In the genomic region with DNA sequence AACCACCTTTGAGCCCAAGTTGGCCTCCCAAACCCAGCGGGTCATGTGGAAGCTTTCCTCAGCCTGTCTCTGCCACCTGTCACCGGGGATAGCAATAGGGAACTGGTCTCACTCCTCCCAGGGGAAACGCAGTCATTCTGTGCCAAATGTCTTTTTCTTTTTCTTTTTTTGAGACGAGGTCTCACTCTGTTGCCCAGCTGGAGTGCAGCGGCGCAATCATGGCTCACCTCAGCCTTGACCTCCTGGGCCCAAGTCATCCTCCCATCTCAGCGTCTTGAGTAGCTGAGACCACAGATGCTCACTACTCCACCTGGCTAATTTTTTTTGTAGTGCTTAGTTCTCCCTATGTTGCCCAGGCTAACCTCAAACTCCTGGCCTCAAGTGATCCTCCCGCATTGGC, we compare ENCODE assay signal across 27 cellular contexts.
"Had no signal": no experiment of that assay in that cellular context is flagged by ENCODE, and none has a peak within 500 bp of the region (broad histone marks: within the 10 kb centered on the region; RNA-seq: fewer than 3 reads in every experiment).

No MANE protein-coding gene starts in this region.

- H3K4me1 ChIP-seq: Peyer's patch had no signal

- ATAC-seq: activated T-cell treated with anti-CD3 and anti-CD28 coated beads, Interleukin-2, amount 50 U/mL, for 72 hours had no signal

- H3K27ac Mint-ChIP-seq: activated CD4-positive, alpha-beta memory T cell treated with anti-CD3 and anti-CD28 coated beads, Interleukin-2, amount 10 ng/mL, durations not matched to agents 7 days and 5 days; activated CD4-positive, alpha-beta T cell treated with anti-CD3 and anti-CD28 coated beads, Interleukin-2, amount 10 ng/mL, durations not matched to agents 7 days and 5 days; activated naive CD4-positive, alpha-beta T cell treated with anti-CD3 and anti-CD28 coated beads, Interleukin-2, amount 10 ng/mL, durations not matched to agents 7 days and 5 days; activated naive CD8-positive, alpha-beta T cell treated with anti-CD3 and anti-CD28 coated beads for 36 hours; activated T-cell treated with anti-CD3 and anti-CD28 coated beads, Interleukin-2, amount 50 U/mL, for 72 hours; activated T-helper 2 cell treated with anti-CD3 and anti-CD28 coated beads, Interferon-gamma antibody, Interleukin-2, Interleukin-4, amounts not matched to agents 10 μg/mL and 5 μg/mL and 100 μg/mL, durations not matched to agents 14 hours and 24 hours and 36 hours had no signal

- DNase-seq: activated CD4-positive, alpha-beta memory T cell treated with anti-CD3 and anti-CD28 coated beads, Interleukin-2, amount 10 ng/mL, durations not matched to agents 7 days and 5 days; activated CD4-positive, alpha-beta T cell treated with anti-CD3 and anti-CD28 coated beads, Interleukin-2, amount 10 ng/mL, durations not matched to agents 7 days and 5 days; activated CD4-positive, CD25-positive, alpha-beta regulatory T cell; activated CD8-positive, alpha-beta memory T cell treated with anti-CD3 and anti-CD28 coated beads, Interleukin-2, amount 50 U/mL, for 4 hours; activated gamma-delta T cell treated with Interleukin-2 at 50 U/mL for 16 hours; activated naive CD4-positive, alpha-beta T cell treated with anti-CD3 and anti-CD28 coated beads, Interleukin-2, amount 10 ng/mL, durations not matched to agents 7 days and 5 days; activated naive CD8-positive, alpha-beta T cell treated with anti-CD3 and anti-CD28 coated beads for 36 hours; activated T-cell treated with anti-CD3 and anti-CD28 coated beads, Interleukin-2, amount 50 U/mL, for 72 hours; brain microvascular endothelial cell; MM.1S; NCI-H1105; NCI-H1436 treated with DMSO at 0.1 percent for 48 hours; NCI-H187 treated with DMSO at 0.1 percent for 48 hours; NCI-H2081 treated with DMSO at 0.1 percent for 48 hours; NCI-H226; NCI-H510A treated with DMSO at 0.1 percent for 48 hours; NCI-H69; NK-92 treated with Interleukin-12 subunit alpha and Interleukin-12 subunit beta, amount 100 ng/mL, for 24 hours; Peyer's patch; Right ventricle myocardium superior; SJCRH30; SK-N-SH; T-helper 1 cell had no signal

- H3K36me3 Mint-ChIP-seq: activated naive CD4-positive, alpha-beta T cell treated with anti-CD3 and anti-CD28 coated beads, Interleukin-2, amount 10 ng/mL, durations not matched to agents 7 days and 5 days; activated naive CD8-positive, alpha-beta T cell treated with anti-CD3 and anti-CD28 coated beads for 36 hours had no signal

- H3K4me2 ChIP-seq: SK-N-SH had no signal

- H3K27me3 ChIP-seq: brain microvascular endothelial cell, cardiac muscle cell, Peyer's patch, SJCRH30 had no signal

- H3K36me3 ChIP-seq: brain microvascular endothelial cell, cardiac muscle cell, Peyer's patch, SJCRH30 had no signal

- H3K4me3 ChIP-seq: cardiac muscle cell, Peyer's patch, SJCRH30 had no signal

- H3K4me3 Mint-ChIP-seq: activated CD4-positive, alpha-beta memory T cell treated with anti-CD3 and anti-CD28 coated beads, Interleukin-2, amount 10 ng/mL, durations not matched to agents 7 days and 5 days; activated CD4-positive, alpha-beta T cell treated with anti-CD3 and anti-CD28 coated beads, Interleukin-2, amount 10 ng/mL, durations not matched to agents 7 days and 5 days; activated naive CD4-positive, alpha-beta T cell treated with anti-CD3 and anti-CD28 coated beads, Interleukin-2, amount 10 ng/mL, durations not matched to agents 7 days and 5 days; activated naive CD8-positive, alpha-beta T cell treated with anti-CD3 and anti-CD28 coated beads for 36 hours; activated T-cell treated with anti-CD3 and anti-CD28 coated beads, Interleukin-2, amount 50 U/mL, for 72 hours had no signal

- H3K9me3 Mint-ChIP-seq: activated CD4-positive, alpha-beta memory T cell treated with anti-CD3 and anti-CD28 coated beads, Interleukin-2, amount 10 ng/mL, durations not matched to agents 7 days and 5 days; activated CD4-positive, alpha-beta T cell treated with anti-CD3 and anti-CD28 coated beads, Interleukin-2, amount 10 ng/mL, durations not matched to agents 7 days and 5 days; activated naive CD4-positive, alpha-beta T cell treated with anti-CD3 and anti-CD28 coated beads, Interleukin-2, amount 10 ng/mL, durations not matched to agents 7 days and 5 days; activated naive CD8-positive, alpha-beta T cell treated with anti-CD3 and anti-CD28 coated beads for 36 hours; activated T-cell treated with anti-CD3 and anti-CD28 coated beads, Interleukin-2, amount 50 U/mL, for 72 hours; activated T-helper 2 cell treated with anti-CD3 and anti-CD28 coated beads, Interferon-gamma antibody, Interleukin-2, Interleukin-4, amounts not matched to agents 10 μg/mL and 5 μg/mL and 100 μg/mL, durations not matched to agents 14 hours and 24 hours and 36 hours had no signal

- H3K9me3 ChIP-seq: Peyer's patch, SJCRH30, SK-N-SH had no signal

- H3K9ac ChIP-seq: SK-N-SH had no signal

- H3K27ac ChIP-seq: brain microvascular endothelial cell, cardiac muscle cell, Peyer's patch, RWPE1, SJCRH30, VCaP had no signal

- H3K4me1 Mint-ChIP-seq: activated CD4-positive, alpha-beta memory T cell treated with anti-CD3 and anti-CD28 coated beads, Interleukin-2, amount 10 ng/mL, durations not matched to agents 7 days and 5 days had no signal
